Comparison of ENCODE assay signal across 21 cellular contexts in the genomic region with DNA sequence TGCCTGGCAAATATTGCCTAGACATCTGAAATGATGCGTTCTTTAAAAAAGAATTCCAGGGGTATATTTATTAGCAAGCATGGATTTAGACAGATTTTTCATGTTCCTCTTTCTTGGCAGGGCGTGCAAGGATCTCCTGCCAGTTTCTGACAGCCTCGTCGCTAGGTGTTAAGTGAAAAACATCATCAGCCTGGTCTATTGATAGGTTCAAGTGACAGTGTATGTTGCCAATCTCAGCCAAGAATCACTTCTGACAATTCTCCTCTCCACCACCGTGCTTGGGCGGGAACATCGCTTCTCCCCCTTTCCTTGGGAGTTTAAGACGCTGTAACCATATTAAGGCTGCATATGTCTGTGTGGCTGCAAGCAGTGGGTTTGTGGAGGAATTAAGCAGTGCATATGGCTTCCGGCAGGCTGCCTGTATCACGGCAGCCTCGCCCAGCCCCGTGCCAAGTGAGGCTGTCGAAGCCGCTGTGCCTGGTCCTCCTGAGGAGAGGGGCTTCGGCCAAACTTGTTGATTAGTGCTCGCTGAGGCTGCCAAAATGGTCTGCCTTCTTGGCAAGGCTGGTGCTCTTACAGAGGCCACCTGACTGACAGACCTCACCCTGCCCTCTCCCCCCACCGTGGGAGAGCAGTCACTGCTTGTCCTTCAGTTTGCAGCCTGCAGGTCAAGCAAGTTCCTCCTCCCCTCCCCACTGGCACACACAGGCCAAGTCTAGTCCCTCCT.
A peak's percentile ranks its signal among the peaks of the same experiment; 100 is the strongest.
DNase-seq lines count a peak whose midpoint lies in the region; ATAC-seq and TF ChIP-seq lines count a peak whose summit lies in the region.
"Had no signal": no experiment of that assay in that cellular context is flagged by ENCODE, and none has a peak within 500 bp of the region (broad histone marks: within the 10 kb centered on the region; RNA-seq: fewer than 3 reads in every experiment).

No MANE protein-coding gene starts in this region.

- H3K9me3 Mint-ChIP-seq in stimulated activated naive CD8-positive, alpha-beta T cell treated with anti-CD3 and anti-CD28 coated beads, Interleukin-15, amount 100 ng/mL, for 72 hours: no peaks in the 10 kb centered on the region

- no peak overlapping the region for H3K27ac Mint-ChIP-seq in stimulated activated naive CD8-positive, alpha-beta T cell treated with anti-CD3 and anti-CD28 coated beads, Interleukin-15, amount 100 ng/mL, for 72 hours
- H3K27ac Mint-ChIP-seq: CD8-positive, alpha-beta memory T cell had no signal

- TF ChIP-seq CTCF in WERI-Rb-1 (IDR thresholded peaks at IDR 0.05; ENCODE audit: low read depth, low read length): no peak
- no peak for TF ChIP-seq CTCF in heart right ventricle (IDR thresholded peaks at IDR 0.05)

- H3K4me3 Mint-ChIP-seq in stimulated activated naive CD8-positive, alpha-beta T cell treated with anti-CD3 and anti-CD28 coated beads, Interleukin-15, amount 100 ng/mL, for 72 hours: no peak overlapping the region

- H3K4me1 Mint-ChIP-seq in stimulated activated naive CD8-positive, alpha-beta T cell treated with anti-CD3 and anti-CD28 coated beads, Interleukin-15, amount 100 ng/mL, for 72 hours: no peaks in the 10 kb centered on the region
- H3K4me1 Mint-ChIP-seq: CD8-positive, alpha-beta memory T cell had no signal

- ATAC-seq in heart right ventricle: peak; percentile 77 to 94 (median 88)
- ATAC-seq in stimulated activated naive CD8-positive, alpha-beta T cell treated with anti-CD3 and anti-CD28 coated beads, Interleukin-15, amount 100 ng/mL, for 72 hours: no peak
- ATAC-seq: PC-3 had no signal

- no peaks in the 10 kb centered on the region for H3K27me3 Mint-ChIP-seq in stimulated activated naive CD8-positive, alpha-beta T cell treated with anti-CD3 and anti-CD28 coated beads, Interleukin-15, amount 100 ng/mL, for 72 hours

- no peaks in the 10 kb centered on the region for H3K9me3 ChIP-seq in WERI-Rb-1 (ENCODE audit: severe bottlenecking)
- H3K9me3 ChIP-seq in heart right ventricle: peaks cover 0 to 7% (median 0%) of the 10 kb centered on the region in 11 donors
- H3K9me3 ChIP-seq: BLaER1 had no signal

- DNase-seq in DMS 273 (lab: John Stamatoyannopoulos, UW; ENCODE audit: unreplicated experiment) (peak; percentile 28), DMS 273 treated with DMSO at 0.1 percent for 48 hours (lab: John Stamatoyannopoulos, UW) (no peak), WERI-Rb-1 (peak; percentile 9), heart right ventricle (peak; percentile 33 to 42), pons (ENCODE audit: low spot score) (peak; percentile 6), MV-4-11 (lab: John Stamatoyannopoulos, UW) (no peak), NCI-H2196 treated with DMSO at 0.1 percent for 48 hours (lab: John Stamatoyannopoulos, UW; ENCODE audit: unreplicated experiment) (no peak)
- no peak for DNase-seq in stimulated activated naive CD8-positive, alpha-beta T cell treated with anti-CD3 and anti-CD28 coated beads, Interleukin-15, amount 100 ng/mL, for 72 hours
- DNase-seq: CD8-positive, alpha-beta memory T cell; DMS153; HCEC 1CT; Karpas-422; MM.1S; NCI-H1417; NCI-H1930; NCI-H2171 treated with DMSO at 0.1 percent for 48 hours; NCI-H510A; NK-92 treated with Interleukin-12 subunit alpha and Interleukin-12 subunit beta, amount 100 ng/mL, for 24 hours; PC-3 had no signal

- H3K27ac ChIP-seq in WERI-Rb-1: no peak overlapping the region
- peak overlapping the region in 9 of 10 donors; percentile 26 to 87 (median 66) for H3K27ac ChIP-seq in heart right ventricle
- H3K27ac ChIP-seq: 22Rv1, BLaER1 had no signal

- H3K4me1 ChIP-seq in heart right ventricle: peaks cover 0 to 24% (median 0%) of the 10 kb centered on the region in 9 donors
- H3K4me1 ChIP-seq: BLaER1 had no signal

- 35 to 46% methylated on average over 17 of the region's 17 CpGs for WGBS in heart right ventricle, 2 donors

- H3K4me3 ChIP-seq in WERI-Rb-1 (ENCODE audit: low read depth, low read length) (peak overlapping the region; percentile 26; the same call in 1 of the 2 replicates), heart right ventricle (peak overlapping the region in 2 of 10 donors; percentile 18 to 21)
- H3K4me3 ChIP-seq: BLaER1 had no signal

- intact Hi-C loops in heart right ventricle (cut with DNase I): no loop called here

- H3K36me3 ChIP-seq in WERI-Rb-1 (no peaks in the 10 kb centered on the region), heart right ventricle (no peaks in the 10 kb centered on the region)
- H3K36me3 ChIP-seq: BLaER1 had no signal

- H3K27me3 ChIP-seq in WERI-Rb-1 (ENCODE audit: insufficient read depth, low read depth, severe bottlenecking) (no peaks in the 10 kb centered on the region), heart right ventricle (peaks cover 0 to 4% (median 0%) of the 10 kb centered on the region in 7 donors)
- H3K27me3 ChIP-seq: BLaER1 had no signal

Comparison
In these comparisons a context has a peak if more than half of its experiments do, and no peak if none do; other contexts are left out.
1. DNase-seq: peak in DMS 273 (single experiment), WERI-Rb-1 (single experiment), heart right ventricle (2 of 2) and pons (single experiment); none in DMS 273 treated with DMSO at 0.1 percent for 48 hours (single experiment), MV-4-11 (single experiment), NCI-H2196 treated with DMSO at 0.1 percent for 48 hours (single experiment) and stimulated activated naive CD8-positive, alpha-beta T cell treated with anti-CD3 and anti-CD28 coated beads, Interleukin-15, amount 100 ng/mL, for 72 hours (0 of 2).